ENCODE assay signal across 21 cellular contexts in the genomic region with DNA sequence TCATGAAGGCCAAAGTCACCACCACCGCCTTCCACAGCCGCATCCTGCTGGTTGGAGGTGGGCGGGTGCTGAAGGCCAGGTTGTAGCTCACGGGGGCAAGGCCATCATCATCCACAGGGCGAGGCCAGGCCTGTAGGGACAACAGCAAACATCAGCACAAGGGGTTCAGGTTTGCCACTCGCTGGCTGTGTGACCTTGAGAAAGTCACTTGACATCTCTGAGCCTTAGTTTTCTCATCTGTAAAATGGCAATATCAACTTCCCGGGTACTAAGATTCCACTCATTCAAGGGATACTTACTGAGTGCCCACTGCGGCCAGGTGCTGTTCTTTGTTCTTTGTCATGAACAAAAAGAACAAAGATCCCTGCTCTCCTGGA.
"Had no signal": no experiment of that assay in that cellular context is flagged by ENCODE, and none has a peak within 500 bp of the region (broad histone marks: within the 10 kb centered on the region; RNA-seq: fewer than 3 reads in every experiment).

No MANE protein-coding gene starts in this region.

- DNase-seq: IMR-90, Kasumi-1, MM.1S, NCI-H1092 treated with DMSO at 0.1 percent for 48 hours, NCI-H1436, NCI-H187, NCI-H2029, NCI-H2081 treated with DMSO at 0.1 percent for 48 hours, NCI-H2171, NCI-H226, NCI-H446, NCI-H510A, NCI-H524 treated with DMSO at 0.1 percent for 48 hours, NCI-H69, NCI-H774, SHP77 treated with DMSO at 0.1 percent for 48 hours, SJCRH30, T-helper 1 cell had no signal

- H3K36me3 ChIP-seq: SJCRH30 had no signal

- ATAC-seq: Panc1, SK-N-SH treated with all-trans-retinoic acid at 6 μM for 48 hours had no signal

- H3K27me3 ChIP-seq: SJCRH30 had no signal

- H3K4me2 ChIP-seq: KMS-11 had no signal

- H3K9me3 ChIP-seq: SJCRH30 had no signal

- H3K9ac ChIP-seq: KMS-11 had no signal

- H3K4me3 ChIP-seq: SJCRH30 had no signal

- H3K27ac ChIP-seq: KMS-11, SJCRH30 had no signal
